In the genomic region with DNA sequence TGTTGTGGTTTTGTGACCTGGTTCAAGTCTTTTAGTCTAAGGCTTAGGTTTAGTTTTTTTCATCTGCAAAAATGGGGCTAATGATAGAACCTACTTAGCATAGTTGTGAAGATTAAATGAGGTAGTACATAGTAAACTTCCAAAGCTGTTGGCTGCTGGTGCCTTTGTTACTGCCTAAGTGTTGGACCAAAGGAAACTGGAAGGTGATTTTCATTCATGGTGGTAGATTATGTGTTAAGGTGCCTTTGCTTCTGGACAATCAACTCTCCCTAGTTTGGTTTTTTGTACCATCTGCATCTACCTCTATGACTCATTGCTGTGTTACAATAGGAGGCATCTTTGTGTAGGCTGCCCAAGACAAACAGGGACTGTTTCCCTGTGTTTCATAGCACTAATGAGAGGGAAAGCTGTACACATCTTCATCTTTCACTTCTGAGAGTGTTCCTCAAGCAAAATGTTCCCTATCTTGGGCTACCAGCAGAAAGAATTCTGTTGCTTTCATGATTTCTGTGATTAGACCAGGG, we compare ENCODE assay signal across 10 cellular contexts. TPM values are rescaled to one million over a fixed set of nuclear protein-coding genes. Genes with fewer than 3 reads are reported as not detected.
DNase-seq lines count a peak whose midpoint lies in the region; ATAC-seq and TF ChIP-seq lines count a peak whose summit lies in the region.
"Had no signal": no experiment of that assay in that cellular context is flagged by ENCODE, and none has a peak within 500 bp of the region (broad histone marks: within the 10 kb centered on the region; RNA-seq: fewer than 3 reads in every experiment).

No MANE protein-coding gene starts in this region.

- H3K27me3 Mint-ChIP-seq in natural killer cell (ENCODE audit: low read depth in 2 of 2) = no peaks in the 10 kb centered on the region

- TF ChIP-seq CTCF in GM12865 (IDR thresholded peaks at IDR 0.05; ENCODE audit: insufficient read depth, low read depth, low read length, missing control alignments) (no peak), Loucy (conservative IDR thresholded peaks at IDR 0.05; ENCODE audit: low read length) (no peak), natural killer cell (IDR thresholded peaks at IDR 0.05) (no peak)

- peak overlapping the region; percentile 89 for H3K4me2 ChIP-seq in Loucy (ENCODE audit: low read depth, low read length, poor library complexity, severe bottlenecking)

- DNase-seq in GM12865 (ENCODE audit: low read depth) (peak; percentile 67), natural killer cell (no peak), RPMI8226 (no peak)
- no peak for DNase-seq in activated naive CD4-positive, alpha-beta T cell treated with anti-CD3 and anti-CD28 coated beads, Interleukin-2, amount 50 U/mL, for 72 hours (ENCODE audit: low spot score in 2 of 2)
- DNase-seq in stimulated activated CD4-positive, alpha-beta T cell treated with anti-CD3 and anti-CD28 coated beads, Interleukin-1b, Interleukin-23, amount 100 ng/mL, for 48 hours = no peak
- DNase-seq: NCI-H1105 treated with DMSO at 0.1 percent for 48 hours had no signal

- peak overlapping the region; percentile 63 for H3K4me3 ChIP-seq in GM12865 (ENCODE audit: low read depth, low read length)
- peak overlapping the region; percentile 97 for H3K4me3 ChIP-seq in Loucy (ENCODE audit: low read length, poor library complexity, severe bottlenecking)

- no peaks in the 10 kb centered on the region for H3K36me3 ChIP-seq in Loucy (ENCODE audit: insufficient read depth, low read length)

- intact Hi-C loops in natural killer cell (cut with micrococcal nuclease) = no loop called here

- 0 out of 2 replicates have a peak, but pooled peaks cover 7% of the 10 kb centered on the region for H3F3A ChIP-seq in Loucy (ENCODE audit: low read depth)

- H3K36me3 Mint-ChIP-seq in activated naive CD4-positive, alpha-beta T cell treated with anti-CD3 and anti-CD28 coated beads, Interleukin-2, amount 50 U/mL, for 72 hours = peaks cover 17 to 50% of the 10 kb centered on the region in 2 donors
- no peaks in the 10 kb centered on the region for H3K36me3 Mint-ChIP-seq in natural killer cell

- H3K9ac ChIP-seq in Loucy (ENCODE audit: low read depth, low read length, poor library complexity, severe bottlenecking) = peak overlapping the region; percentile 51

- H3K27ac Mint-ChIP-seq in activated naive CD4-positive, alpha-beta T cell treated with anti-CD3 and anti-CD28 coated beads, Interleukin-2, amount 50 U/mL, for 72 hours = peak overlapping the region; percentile 19 to 46
- peak overlapping the region; percentile 85 to 98 for H3K27ac Mint-ChIP-seq in natural killer cell

- no peaks in the 10 kb centered on the region for H3K9me3 Mint-ChIP-seq in activated naive CD4-positive, alpha-beta T cell treated with anti-CD3 and anti-CD28 coated beads, Interleukin-2, amount 50 U/mL, for 72 hours
- H3K9me3 Mint-ChIP-seq in natural killer cell = no peaks in the 10 kb centered on the region

- peaks cover 53% of the 10 kb centered on the region for H4K20me1 ChIP-seq in Loucy (ENCODE audit: insufficient read depth, low read length, poor library complexity, severe bottlenecking)

- no peaks in the 10 kb centered on the region for H3K9me2 ChIP-seq in Loucy (replicated peaks; ENCODE audit: low read depth, low read length)

- peaks cover 74% of the 10 kb centered on the region in 2 donors for H3K4me1 Mint-ChIP-seq in natural killer cell

- peaks cover 84% of the 10 kb centered on the region for H3K79me2 ChIP-seq in Loucy (ENCODE audit: insufficient read depth, low read length)

- H2AFZ ChIP-seq in Loucy (ENCODE audit: low read length) = no peak overlapping the region

- H3K9me3 ChIP-seq in Loucy (ENCODE audit: insufficient read depth, low read depth, low read length) = no peaks in the 10 kb centered on the region

- ATAC-seq in activated naive CD4-positive, alpha-beta T cell treated with anti-CD3 and anti-CD28 coated beads, Interleukin-2, amount 50 U/mL, for 72 hours = no peak
- ATAC-seq in natural killer cell (no peak), HG03469 (IDR thresholded peaks at IDR 0.05; ENCODE audit: unreplicated experiment) (no peak), GM21576 (IDR thresholded peaks at IDR 0.05; ENCODE audit: unreplicated experiment) (no peak)
- ATAC-seq: Panc1 had no signal

- H3K4me3 Mint-ChIP-seq in natural killer cell = peak overlapping the region; percentile 85

- H3K27me3 ChIP-seq in Loucy (ENCODE audit: insufficient read depth, low read length, poor library complexity, severe bottlenecking) = no peaks in the 10 kb centered on the region

- peaks cover 65% of the 10 kb centered on the region for H3K4me1 ChIP-seq in Loucy (ENCODE audit: insufficient read depth, low read length, poor library complexity, severe bottlenecking)

RNA-seq across cellular contexts. Expression of a gene that starts 3.2 kb away (rescaled TPM):
- total RNA-seq in activated naive CD4-positive, alpha-beta T cell treated with anti-CD3 and anti-CD28 coated beads, Interleukin-2, amount 50 U/mL, for 72 hours = 100 to 1,000 TPM in 1 of 2 donors, 10 to 100 TPM in 1; 78.8 to 131 TPM
- 10 to 100 TPM; 45.5 to 49.2 (median 48.9) TPM for total RNA-seq in natural killer cell

RNA-seq across cellular contexts. Expression of a gene that starts 33.4 kb away (rescaled TPM):
- total RNA-seq in activated naive CD4-positive, alpha-beta T cell treated with anti-CD3 and anti-CD28 coated beads, Interleukin-2, amount 50 U/mL, for 72 hours = 10 to 100 TPM; 27.9 to 36.3 TPM
- total RNA-seq in natural killer cell = 1 to 10 TPM; 2.6 to 5.5 (median 5.3) TPM

Comparison
In these comparisons a context has a peak if more than half of its experiments do, and no peak if none do; other contexts are left out.
1. RNA of a gene that starts 33.4 kb away (total RNA-seq): 27.9 to 36.3 TPM in activated naive CD4-positive, alpha-beta T cell treated with anti-CD3 and anti-CD28 coated beads, Interleukin-2, amount 50 U/mL, for 72 hours; 2.6 to 5.5 TPM in natural killer cell; every median in the first group is over 4 times any median in the second.